Comparison of ENCODE assay signal across 17 cellular contexts in genomic region chr16:90026135-90026534, GRCh38. TPM values are rescaled to one million over a fixed set of nuclear protein-coding genes. Genes with fewer than 3 reads are reported as not detected.
DNase-seq lines count a peak whose midpoint lies in the region; ATAC-seq, FAIRE-seq and TF ChIP-seq lines count a peak whose summit lies in the region.
"Had no signal": no experiment of that assay in that cellular context is flagged by ENCODE, and none has a peak within 500 bp of the region (broad histone marks: within the 10 kb centered on the region; RNA-seq: fewer than 3 reads in every experiment).

No MANE protein-coding gene starts in this region.

- H3K4me1 ChIP-seq in BE2C, result peaks cover 8% of the 10 kb centered on the region

- H3K27me3 Mint-ChIP-seq in effector memory CD8-positive, alpha-beta T cell, result no peaks in the 10 kb centered on the region

- peak; percentile 28 for TF ChIP-seq CTCF in BE2C (IDR thresholded peaks at IDR 0.05; ENCODE audit: low read depth, low read length)
- peak; percentile 22; the same call in 1 of the 3 replicates for TF ChIP-seq CTCF in GM12872 (IDR thresholded peaks at IDR 0.05; ENCODE audit: insufficient read depth, low read depth, low read length)
- TF ChIP-seq CTCF in NB4 (IDR thresholded peaks at IDR 0.05; ENCODE audit: low read depth, low read length), result peak; percentile 21

- H3K4me1 Mint-ChIP-seq in effector memory CD8-positive, alpha-beta T cell (ENCODE audit: low read depth in 2 of 2), result peaks cover 13 to 18% of the 10 kb centered on the region in 2 donors

- H3K27me3 ChIP-seq in BE2C, result no peaks in the 10 kb centered on the region
- H3K27me3 ChIP-seq: upper lobe of left lung had no signal

- H3K36me3 Mint-ChIP-seq in effector memory CD8-positive, alpha-beta T cell (ENCODE audit: insufficient read depth), result peaks cover 3% of the 10 kb centered on the region

- no peak overlapping the region for H3K4me3 Mint-ChIP-seq in effector memory CD8-positive, alpha-beta T cell
- H3K4me3 Mint-ChIP-seq: dendritic cell treated with granulocyte-macrophage colony-stimulating factor and Interleukin-4, amounts not matched to agents 40 ng/mL and 50 ng/mL, for 4 days; stimulated activated naive B cell treated with anti-CD40 and anti-IgM and Interleukin-4, amounts not matched to agents 10 μg/mL and 1 μg/mL and 100 μg/mL, for 72 hours had no signal

- peak overlapping the region in 1 of 2 donors; percentile 29 for H3K27ac Mint-ChIP-seq in effector memory CD8-positive, alpha-beta T cell
- H3K27ac Mint-ChIP-seq: dendritic cell treated with granulocyte-macrophage colony-stimulating factor and Interleukin-4, amounts not matched to agents 40 ng/mL and 50 ng/mL, for 4 days; stimulated activated naive B cell treated with anti-CD40 and anti-IgM and Interleukin-4, amounts not matched to agents 10 μg/mL and 1 μg/mL and 100 μg/mL, for 72 hours had no signal

- ATAC-seq in effector memory CD8-positive, alpha-beta T cell (replicated peaks), result peak; percentile 44
- ATAC-seq in HG03095 (IDR thresholded peaks at IDR 0.05; ENCODE audit: unreplicated experiment) (no peak), GM19467 (IDR thresholded peaks at IDR 0.05; ENCODE audit: unreplicated experiment) (no peak)
- ATAC-seq: esophagus mucosa had no signal

- DNase-seq in BE2C, result no peak
- peak; percentile 84 for DNase-seq in NB4 (ENCODE audit: low read depth)
- no peak for DNase-seq in effector memory CD8-positive, alpha-beta T cell
- no peak for DNase-seq in urothelium cell line (ENCODE audit: low spot score)
- no peak for DNase-seq in NCI-H226
- DNase-seq: activated effector memory CD4-positive, alpha-beta T cell treated with anti-CD3 and anti-CD28 coated beads, Interleukin-2, amount 50 U/mL, for 16 hours; DMS79; head of caudate nucleus; MM.1S; stimulated activated naive B cell treated with anti-CD40 and anti-IgM and Interleukin-4, amounts not matched to agents 10 μg/mL and 1 μg/mL and 100 μg/mL, for 72 hours; upper lobe of left lung had no signal

- H3K4me3 ChIP-seq in BE2C (ENCODE audit: low read depth, low read length), result no peak overlapping the region
- H3K4me3 ChIP-seq in NB4 (ENCODE audit: low read depth, low read length), result no peak overlapping the region
- H3K4me3 ChIP-seq: SK-N-MC, upper lobe of left lung had no signal

- TF ChIP-seq POLR2A in NB4 (IDR thresholded peaks at IDR 0.05; ENCODE audit: extremely low read depth, insufficient read length), result no peak

- H3K36me3 ChIP-seq in BE2C, result peaks cover 2% of the 10 kb centered on the region

- FAIRE-seq in urothelium cell line (lab: Jason Lieb, UNC), result no peak

- no peaks in the 10 kb centered on the region for H3K9me3 Mint-ChIP-seq in effector memory CD8-positive, alpha-beta T cell
- H3K9me3 Mint-ChIP-seq: dendritic cell treated with granulocyte-macrophage colony-stimulating factor and Interleukin-4, amounts not matched to agents 40 ng/mL and 50 ng/mL, for 4 days had no signal

- no peaks in the 10 kb centered on the region for H3K9me3 ChIP-seq in BE2C
- H3K9me3 ChIP-seq: upper lobe of left lung had no signal

RNA-seq across cellular contexts. Expression of gene DBNDD1, which starts 6.9 kb away (rescaled TPM):
- polyA plus RNA-seq in BE2C (2012; ENCODE audit: insufficient read depth, insufficient read length, low read depth), result 54.3 TPM

RNA-seq across cellular contexts. Expression of gene PRDM7, which starts 51.0 kb away (rescaled TPM):
- not detected for polyA plus RNA-seq in BE2C (2012; ENCODE audit: insufficient read depth, insufficient read length, low read depth)
